In genomic region chr6:27864906-27865883, GRCh38 we compare ENCODE assay signal across 8 cellular contexts. TPM values are rescaled to one million over a fixed set of nuclear protein-coding genes. Genes with fewer than 3 reads are reported as not detected.
DNase-seq lines count a peak whose midpoint lies in the region; ATAC-seq, FAIRE-seq and TF ChIP-seq lines count a peak whose summit lies in the region.

No MANE protein-coding gene starts in this region.

- H3K27ac ChIP-seq in A673 (ENCODE audit: low read depth, low read length, poor library complexity, severe bottlenecking) (peak overlapping the region; percentile 93), breast epithelium (peak overlapping the region; percentile 41 to 84), iPS-20b (ENCODE audit: low read length) (peak overlapping the region; percentile 95), skeletal muscle tissue (ENCODE audit: low read depth, low read length) (no peak overlapping the region)

- POLR2A ChIA-PET in A673 (lab: Charles Lee; ENCODE audit: low non-redundant PET) = interaction anchor here (0.6 to 4.7 kb wide), 9 partner anchors 17 to 239 kb away, joined by 3 to 78 read pairs (median 4); a partner anchor contains a TSS

- DNase-seq in A673 (ENCODE audit: low spot score) (peak; percentile 97), NCI-H2081 treated with DMSO at 0.1 percent for 48 hours (lab: John Stamatoyannopoulos, UW) (peak; percentile 81), breast epithelium (ENCODE audit: low spot score in 2 of 2) (peak in 1 of 2 donors; percentile 70)

- no peak for TF ChIP-seq CTCF in A673 (conservative IDR thresholded peaks at IDR 0.05; ENCODE audit: low read depth, low read length)
- TF ChIP-seq CTCF in breast epithelium (IDR thresholded peaks at IDR 0.05) = no peak

- TSS peak; percentile 99 for BruUV-seq in A673 (replicated peaks; lab: Mats Ljungman, UMichigan)

- TF ChIP-seq POLR2A in breast epithelium (IDR thresholded peaks at IDR 0.05) = peak; percentile 53

- intact Hi-C loops in A673 (cut with micrococcal nuclease; ENCODE audit: unreplicated experiment) (loop anchor here (2.0 kb wide), 1 partner anchor 26 kb away; a partner anchor contains a TSS), breast epithelium (cut with DNase I; ENCODE audit: low total_unique reads) (no loop called here)

- H3K36me3 ChIP-seq in A673 (ENCODE audit: insufficient read depth, low read length, poor library complexity, severe bottlenecking) (no peaks in the 10 kb centered on the region), breast epithelium (no peaks in the 10 kb centered on the region), iPS-20b (ENCODE audit: insufficient read depth, low read depth, low read length) (no peaks in the 10 kb centered on the region), skeletal muscle tissue (ENCODE audit: control insufficient read depth in 3 of 3, insufficient read depth in 3 of 3, low read length in 3 of 3) (no peaks in the 10 kb centered on the region)

- H3K4me1 ChIP-seq in A673 (ENCODE audit: insufficient read depth, low read length, poor library complexity, severe bottlenecking) (peaks cover 7% of the 10 kb centered on the region), breast epithelium (peaks cover 7 to 15% of the 10 kb centered on the region in 2 donors), iPS-20b (ENCODE audit: insufficient read depth, low read length) (peaks cover 8% of the 10 kb centered on the region; the same call in 1 of the 2 replicates), skeletal muscle tissue (ENCODE audit: control insufficient read depth in 3 of 3, insufficient read depth in 3 of 3, low read length in 3 of 3) (peaks cover 24 to 34% (median 25%) of the 10 kb centered on the region in 3 donors)

- ATAC-seq in GM18858 (IDR thresholded peaks at IDR 0.05; ENCODE audit: unreplicated experiment) = peak; percentile 52
- peak; percentile 52 for ATAC-seq in HG03064 (IDR thresholded peaks at IDR 0.05; ENCODE audit: low read depth, unreplicated experiment)

- FAIRE-seq in TTC549 (lab: Jason Lieb, UNC) = peak; percentile 97

- H3K9me3 ChIP-seq in A673 (ENCODE audit: low read depth, low read length, poor library complexity, severe bottlenecking) = no peaks in the 10 kb centered on the region
- H3K9me3 ChIP-seq in breast epithelium = no peaks in the 10 kb centered on the region
- 0 out of 2 replicates have a peak, but pooled peaks cover 7% of the 10 kb centered on the region for H3K9me3 ChIP-seq in iPS-20b (ENCODE audit: insufficient read depth, low read depth, low read length)
- H3K9me3 ChIP-seq in skeletal muscle tissue (ENCODE audit: control insufficient read depth in 3 of 3, low read length in 3 of 3) = no peaks in the 10 kb centered on the region

- CTCF ChIA-PET in A673 (lab: Charles Lee) = no interaction called here

- H3K4me3 ChIP-seq in A673 (ENCODE audit: low read depth, low read length, poor library complexity, severe bottlenecking) (peak overlapping the region; percentile 68), breast epithelium (peak overlapping the region; percentile 63 to 79 (median 77)), iPS-20b (ENCODE audit: low read length) (peak overlapping the region; percentile 74), skeletal muscle tissue (ENCODE audit: low read length in 3 of 3) (peak overlapping the region; percentile 74 to 83 (median 77))

- H3K9ac ChIP-seq in iPS-20b (ENCODE audit: low read depth, low read length) (peak overlapping the region; percentile 98), skeletal muscle tissue (ENCODE audit: low read depth in 1 of 3, low read length in 3 of 3) (peak overlapping the region; percentile 16 to 76 (median 48))

- H3K27me3 ChIP-seq in A673 (replicated peaks; ENCODE audit: insufficient read depth, low read depth, low read length, poor library complexity) = no peaks in the 10 kb centered on the region
- peaks cover 0 to 27% of the 10 kb centered on the region in 2 donors for H3K27me3 ChIP-seq in breast epithelium
- H3K27me3 ChIP-seq in iPS-20b (ENCODE audit: insufficient read depth, low read length) = no peaks in the 10 kb centered on the region
- peaks cover 12 to 68% (median 63%) of the 10 kb centered on the region in 3 donors for H3K27me3 ChIP-seq in skeletal muscle tissue (ENCODE audit: control insufficient read depth in 3 of 3, insufficient read depth in 3 of 3, low read length in 3 of 3)

RNA-seq across cellular contexts. Expression of gene OR2B2, which starts 47.0 kb away (rescaled TPM):
- total RNA-seq in A673 (2021) (not detected in 2 replicates), breast epithelium (not detected), skeletal muscle tissue (not detected)
